Comparison of ENCODE assay signal across 9 cellular contexts in genomic region chr7:150325110-150325611, GRCh38. TPM values are rescaled to one million over a fixed set of nuclear protein-coding genes. Genes with fewer than 3 reads are reported as not detected.
A peak's percentile ranks its signal among the peaks of the same experiment; 100 is the strongest.
DNase-seq lines count a peak whose midpoint lies in the region; ATAC-seq and TF ChIP-seq lines count a peak whose summit lies in the region.
"Had no signal": no experiment of that assay in that cellular context is flagged by ENCODE, and none has a peak within 500 bp of the region (broad histone marks: within the 10 kb centered on the region; RNA-seq: fewer than 3 reads in every experiment).

No MANE protein-coding gene starts in this region.

- intact Hi-C loops in Right ventricle myocardium superior (cut with DNase I), result no loop called here
- intact Hi-C loops in left ventricle myocardium inferior (cut with micrococcal nuclease), result no loop called here
- intact Hi-C loops in right lobe of liver (cut with DNase I), result no loop called here
- intact Hi-C loops in uterus (cut with DNase I; ENCODE audit: low total_unique reads), result no loop called here

- no peak for ATAC-seq in Right ventricle myocardium superior (ENCODE audit: poor library complexity)
- peak in 3 of 4 donors; percentile 12 to 46 (median 15) for ATAC-seq in right lobe of liver
- no peak for ATAC-seq in HG02623 (IDR thresholded peaks at IDR 0.05; ENCODE audit: unreplicated experiment)
- ATAC-seq in GM18858 (IDR thresholded peaks at IDR 0.05; ENCODE audit: unreplicated experiment), result no peak
- ATAC-seq in HG03045 (IDR thresholded peaks at IDR 0.05; ENCODE audit: unreplicated experiment), result no peak

- TF ChIP-seq CTCF in left ventricle myocardium inferior (IDR thresholded peaks at IDR 0.05; ENCODE audit: borderline replicate concordance), result no peak
- no peak for TF ChIP-seq CTCF in right lobe of liver (IDR thresholded peaks at IDR 0.05)
- no peak for TF ChIP-seq CTCF in uterus (IDR thresholded peaks at IDR 0.05)

- H3K4me1 ChIP-seq in left ventricle myocardium inferior, result peaks cover 26% of the 10 kb centered on the region
- peaks cover 0 to 33% (median 16%) of the 10 kb centered on the region in 4 donors for H3K4me1 ChIP-seq in right lobe of liver
- no peaks in the 10 kb centered on the region for H3K4me1 ChIP-seq in uterus

- H3K27me3 ChIP-seq in left ventricle myocardium inferior (ENCODE audit: low read depth) (peaks cover 23% of the 10 kb centered on the region), right lobe of liver (no peaks in the 10 kb centered on the region), uterus (no peaks in the 10 kb centered on the region)

- H3K9me3 ChIP-seq in left ventricle myocardium inferior (replicated peaks) (no peaks in the 10 kb centered on the region), right lobe of liver (no peaks in the 10 kb centered on the region), uterus (no peaks in the 10 kb centered on the region)

- DNase-seq in Right ventricle myocardium superior, result peak; percentile 60
- DNase-seq in left ventricle myocardium inferior, result no peak
- peak; percentile 82 for DNase-seq in amniotic epithelial cell (ENCODE audit: low read depth)
- peak in 2 of 3 donors; percentile 54 to 72 for DNase-seq in right lobe of liver
- peak; percentile 51 to 55 for DNase-seq in uterus
- DNase-seq: NCI-H2171 had no signal

- TF ChIP-seq POLR2A in right lobe of liver (IDR thresholded peaks at IDR 0.05), result no peak
- TF ChIP-seq POLR2A in uterus (IDR thresholded peaks at IDR 0.05), result no peak

- H3K36me3 ChIP-seq in left ventricle myocardium inferior (peaks cover 5% of the 10 kb centered on the region), right lobe of liver (peaks cover 0 to 14% (median 4%) of the 10 kb centered on the region in 4 donors), uterus (no peaks in the 10 kb centered on the region)

- no peak overlapping the region for H3K4me3 ChIP-seq in left ventricle myocardium inferior
- H3K4me3 ChIP-seq in right lobe of liver, result peak overlapping the region in 2 of 3 donors; percentile 78 to 82
- H3K4me3 ChIP-seq in uterus, result no peak overlapping the region

- WGBS in right lobe of liver (ENCODE audit: insufficient coverage, low coverage, low lambda C conversion rate, missing lambda C conversion rate), result 56% methylated on average over 10 of the region's 10 CpGs

- H3K27ac ChIP-seq in left ventricle myocardium inferior (replicated peaks), result no peak overlapping the region
- H3K27ac ChIP-seq in right lobe of liver, result peak overlapping the region; percentile 97 to 100 (median 98)
- H3K27ac ChIP-seq in uterus, result peak overlapping the region in 1 of 2 donors; percentile 92

RNA-seq across cellular contexts. Expression of gene ACTR3C, which starts 1.8 kb away (rescaled TPM):
- total RNA-seq in Right ventricle myocardium superior (2.9 TPM), left ventricle myocardium inferior (5.1 TPM), right lobe of liver (10 to 100 TPM; 30.0 to 36.5 (median 32.7) TPM), uterus (10 to 100 TPM in 2 of 4 donors, 1 to 10 TPM in 2; 2.6 to 13.1 (median 10.3) TPM)

RNA-seq across cellular contexts. Expression of gene LRRC61, which starts 2.0 kb away (rescaled TPM):
- 3.7 TPM for total RNA-seq in Right ventricle myocardium superior
- 4.3 TPM for total RNA-seq in left ventricle myocardium inferior
- total RNA-seq in right lobe of liver, result 10 to 100 TPM; 13.0 to 33.0 (median 19.1) TPM
- 10 to 100 TPM in 3 of 4 donors, 1 to 10 TPM in 1; 5.9 to 41.2 (median 15.3) TPM for total RNA-seq in uterus

RNA-seq across cellular contexts. Expression of gene RARRES2, which starts 16.3 kb away (rescaled TPM):
- total RNA-seq in Right ventricle myocardium superior (24.0 TPM), left ventricle myocardium inferior (17.6 TPM), right lobe of liver (100 to 1,000 TPM; 552 to 948 (median 788) TPM), uterus (100 to 1,000 TPM; 128 to 536 (median 236) TPM)

RNA-seq across cellular contexts. Expression of gene REPIN1, which starts 43.5 kb away (rescaled TPM):
- total RNA-seq in Right ventricle myocardium superior (116 TPM), left ventricle myocardium inferior (110 TPM), right lobe of liver (100 to 1,000 TPM in 2 of 6 experiments, 10 to 100 TPM in 4; 56.2 to 133 (median 73.5) TPM), uterus (10 to 100 TPM in 3 of 4 donors, 1 to 10 TPM in 1; 9.7 to 80.8 (median 37.9) TPM)

RNA-seq across cellular contexts. Expression of gene ZNF775, which starts 54.0 kb away (rescaled TPM):
- 3.6 TPM for total RNA-seq in Right ventricle myocardium superior
- 3.1 TPM for total RNA-seq in left ventricle myocardium inferior
- total RNA-seq in right lobe of liver, result 1 to 10 TPM in 3 of 6 experiments, under 1 TPM in 3; 0.44 to 1.6 (median 0.96) TPM
- 1 to 10 TPM in 3 of 4 donors, not detected in 1; 2.0 to 8.4 (median 6.7) TPM for total RNA-seq in uterus

Comparison
In these comparisons a context has a peak if more than half of its experiments do, and no peak if none do; other contexts are left out.
1. ATAC-seq: peak in right lobe of liver (3 of 4); none in Right ventricle myocardium superior (single experiment), HG02623 (single experiment), GM18858 (single experiment) and HG03045 (single experiment).
2. H3K4me3 ChIP-seq: peak in right lobe of liver (2 of 3); none in left ventricle myocardium inferior (single experiment) and uterus (0 of 2).